In the genomic region with DNA sequence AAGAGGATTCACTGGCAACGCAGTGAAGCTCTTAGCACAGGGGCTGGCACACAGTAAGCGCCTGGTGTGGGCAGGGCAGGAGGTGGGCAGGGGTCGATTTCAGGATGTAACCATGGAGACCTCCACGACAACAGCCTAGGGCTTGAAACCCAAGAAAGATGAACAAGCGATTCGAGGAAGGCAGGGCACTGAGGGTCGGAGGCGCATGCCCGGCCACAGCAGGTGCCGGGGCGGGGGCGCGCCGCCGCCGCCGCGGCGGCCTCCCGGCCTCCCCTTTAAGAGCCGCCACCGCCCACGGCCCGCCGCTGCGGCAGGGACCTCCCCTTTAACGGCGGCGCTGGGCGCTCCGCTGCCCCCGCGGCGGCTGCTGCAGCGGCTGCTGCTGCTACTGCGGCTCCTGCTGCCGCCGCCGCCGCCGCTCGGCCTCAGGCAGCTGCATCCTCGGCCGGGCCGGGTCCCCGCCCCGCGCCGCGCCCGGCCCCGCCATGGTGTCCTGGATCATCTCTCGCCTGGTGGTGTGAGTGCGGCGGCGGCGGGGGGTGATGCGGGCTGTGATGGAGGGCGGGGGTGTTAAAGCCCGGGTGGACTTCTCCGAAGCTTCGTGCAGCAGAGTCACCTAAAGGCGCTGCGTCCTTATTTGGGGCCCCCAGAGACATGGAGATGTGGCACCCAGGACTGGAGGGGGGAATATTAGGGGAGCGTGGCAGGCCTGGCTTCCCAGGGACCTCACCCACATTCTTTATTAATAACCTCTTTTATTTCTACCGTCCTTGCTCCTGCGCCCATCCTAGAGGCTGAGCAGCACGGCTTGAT, we compare ENCODE assay signal across 7 cellular contexts. TPM values are rescaled to one million over a fixed set of nuclear protein-coding genes. Genes with fewer than 3 reads are reported as not detected.
DNase-seq lines count a peak whose midpoint lies in the region; ATAC-seq and TF ChIP-seq lines count a peak whose summit lies in the region.

A gene with protein sequence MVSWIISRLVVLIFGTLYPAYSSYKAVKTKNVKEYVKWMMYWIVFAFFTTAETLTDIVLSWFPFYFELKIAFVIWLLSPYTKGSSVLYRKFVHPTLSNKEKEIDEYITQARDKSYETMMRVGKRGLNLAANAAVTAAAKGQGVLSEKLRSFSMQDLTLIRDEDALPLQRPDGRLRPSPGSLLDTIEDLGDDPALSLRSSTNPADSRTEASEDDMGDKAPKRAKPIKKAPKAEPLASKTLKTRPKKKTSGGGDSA (plus strand): TSS at position 334 of the 813 bp plus-strand sequence. CDS start 152 bp downstream, at position 486.

- H3K27ac Mint-ChIP-seq in natural killer cell, result peak within 1 kb of the TSS; percentile 59 to 80

- no peak for TF ChIP-seq CTCF in natural killer cell (IDR thresholded peaks at IDR 0.05)

- intact Hi-C loops in natural killer cell (cut with micrococcal nuclease), result no loop called here

- peak; percentile 61 for DNase-seq in NCI-H774 (lab: John Stamatoyannopoulos, UW)
- peak; percentile 60 for DNase-seq in activated T-cell treated with anti-CD3 and anti-CD28 coated beads, Interleukin-2, amount 50 U/mL, for 4 hours
- DNase-seq in fibroblast of gingiva (ENCODE audit: low read depth), result peak; percentile 43
- peak; percentile 65 for DNase-seq in natural killer cell
- DNase-seq in superior temporal gyrus (ENCODE audit: extremely low spot score), result peak; percentile 43

- peak within 1 kb of the TSS; percentile 81 for H3K4me3 Mint-ChIP-seq in activated T-cell treated with anti-CD3 and anti-CD28 coated beads, Interleukin-2, amount 50 U/mL, for 4 hours
- H3K4me3 Mint-ChIP-seq in natural killer cell, result peak within 1 kb of the TSS; percentile 79

- H3K36me3 Mint-ChIP-seq in activated T-cell treated with anti-CD3 and anti-CD28 coated beads, Interleukin-2, amount 50 U/mL, for 4 hours (ENCODE audit: insufficient read depth), result peaks cover 12% of the 10 kb centered on the region
- peaks cover 15% of the 10 kb centered on the region for H3K36me3 Mint-ChIP-seq in natural killer cell

- ATAC-seq in GM18519 (IDR thresholded peaks at IDR 0.05; ENCODE audit: low FRiP score, unreplicated experiment) (peak; percentile 63), HG03066 (IDR thresholded peaks at IDR 0.05; ENCODE audit: low read depth, unreplicated experiment) (peak; percentile 67), natural killer cell (peak; percentile 84 to 87 (median 87))
- ATAC-seq in activated T-cell treated with anti-CD3 and anti-CD28 coated beads, Interleukin-2, amount 50 U/mL, for 4 hours, result peak; percentile 91 to 92

- H3K27me3 Mint-ChIP-seq in activated T-cell treated with anti-CD3 and anti-CD28 coated beads, Interleukin-2, amount 50 U/mL, for 4 hours (ENCODE audit: low read depth), result no peaks in the 10 kb centered on the region
- peaks cover 0 to 5% of the 10 kb centered on the region in 2 donors for H3K27me3 Mint-ChIP-seq in natural killer cell (ENCODE audit: low read depth in 2 of 2)

- no peaks in the 10 kb centered on the region for H3K9me3 Mint-ChIP-seq in activated T-cell treated with anti-CD3 and anti-CD28 coated beads, Interleukin-2, amount 50 U/mL, for 4 hours
- H3K9me3 Mint-ChIP-seq in natural killer cell, result no peaks in the 10 kb centered on the region

- H3K4me1 Mint-ChIP-seq in activated T-cell treated with anti-CD3 and anti-CD28 coated beads, Interleukin-2, amount 50 U/mL, for 4 hours (ENCODE audit: low read depth), result peaks cover 19% of the 10 kb centered on the region
- peaks cover 6 to 33% of the 10 kb centered on the region in 2 donors for H3K4me1 Mint-ChIP-seq in natural killer cell

RNA-seq across cellular contexts. Expression of the gene that starts here (rescaled TPM):
- total RNA-seq in activated T-cell treated with anti-CD3 and anti-CD28 coated beads, Interleukin-2, amount 50 U/mL, for 4 hours, result 1 to 10 TPM; 1.3 to 1.8 (median 1.7) TPM
- under 1 TPM; 0.28 to 0.79 (median 0.66) TPM for total RNA-seq in natural killer cell

Comparison
In these comparisons a context has a peak if more than half of its experiments do, and no peak if none do; other contexts are left out.
1. Peak in every context shown above with its lines: DNase-seq and ATAC-seq.
2. Peak in DNase-seq and ATAC-seq in natural killer cell; RNA of the gene not detected or under 1 TPM.